In the genomic region with DNA sequence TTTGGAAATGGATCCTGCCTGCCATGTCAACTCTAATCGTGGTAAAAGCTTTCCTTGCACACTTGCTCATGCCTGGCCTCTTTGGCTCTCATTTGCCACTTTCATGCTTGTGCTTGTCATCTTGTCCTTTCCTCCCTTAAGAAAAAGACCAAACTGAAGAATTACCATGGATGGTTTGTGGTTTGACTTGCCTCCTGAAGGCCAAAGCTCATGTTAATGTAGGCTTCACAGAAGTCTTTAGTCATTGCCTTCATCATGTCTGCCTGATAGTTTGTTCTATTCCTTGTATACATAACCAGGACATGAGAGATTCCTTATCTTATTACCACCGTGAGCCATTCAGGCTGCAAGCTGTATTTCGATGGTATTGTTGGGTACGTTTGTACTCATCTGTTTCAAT, we compare ENCODE assay signal across 14 cellular contexts. TPM values are rescaled to one million over a fixed set of nuclear protein-coding genes. Genes with fewer than 3 reads are reported as not detected.
DNase-seq lines count a peak whose midpoint lies in the region; ATAC-seq, FAIRE-seq and TF ChIP-seq lines count a peak whose summit lies in the region.
"Had no signal": no experiment of that assay in that cellular context is flagged by ENCODE, and none has a peak within 500 bp of the region (broad histone marks: within the 10 kb centered on the region; RNA-seq: fewer than 3 reads in every experiment).

No MANE protein-coding gene starts in this region.

- peaks cover 14% of the 10 kb centered on the region for H3K27me3 Mint-ChIP-seq in WTC11 (ENCODE audit: low read depth)
- H3K27me3 Mint-ChIP-seq in activated CD4-positive, alpha-beta T cell treated with anti-CD3 and anti-CD28 coated beads, Interleukin-2, amount 10 ng/mL, durations not matched to agents 24 days and 14 days, result peaks cover 70% of the 10 kb centered on the region

- DNase-seq in HCT116 (ENCODE audit: low read depth, low spot score) (no peak), SJSA1 (ENCODE audit: low read depth in 1 of 2, low spot score in 2 of 2) (no peak), HepG2 (ENCODE audit: low spot score) (peak; percentile 56), smooth muscle cell (lab: John Stamatoyannopoulos, UW; ENCODE audit: unreplicated experiment) (no peak), WTC11 (ENCODE audit: low spot score) (no peak)
- DNase-seq in activated CD4-positive, alpha-beta T cell treated with anti-CD3 and anti-CD28 coated beads, Interleukin-2, amount 10 ng/mL, durations not matched to agents 24 days and 14 days, result no peak
- DNase-seq in stimulated activated CD4-positive, alpha-beta T cell treated with anti-CD3 and anti-CD28 coated beads, Interleukin-4, amount 100 ng/mL, for 1 hour, result no peak
- DNase-seq: activated CD4-positive, CD25-positive, alpha-beta regulatory T cell treated with anti-CD3 and anti-CD28 coated beads, Interleukin-2, amount 50 U/mL, for 72 hours; CD8-positive, alpha-beta memory T cell; Karpas-422; NCI-H1930; NK-92 treated with Interleukin-12 subunit alpha and Interleukin-12 subunit beta, amount 100 ng/mL, for 24 hours had no signal

- TF ChIP-seq EP300 in HepG2 (IDR thresholded peaks at IDR 0.05; ENCODE audit: low read depth in 2 of 2, low read length in 2 of 2) (no peak), HepG2 (CRISPR knock-in tag; IDR thresholded peaks at IDR 0.05; ENCODE audit: borderline replicate concordance) (no peak)

- H3K27ac ChIP-seq in HCT116 (ENCODE audit: low read depth, low read length) (peak overlapping the region; percentile 92; the same call in 1 of the 2 replicates), SJSA1 (peak overlapping the region; percentile 9; the same call in 1 of the 2 replicates), HepG2 (ENCODE audit: extremely low read length, insufficient read depth, low read length) (peak overlapping the region; percentile 94), smooth muscle cell (ENCODE audit: low read depth) (peak overlapping the region; percentile 99)

- no peak for ATAC-seq in HCT116
- ATAC-seq in HepG2, result no peak
- no peak for ATAC-seq in WTC11

- POLR2A ChIA-PET in HCT116 (lab: Charles Lee) (interaction anchor here (1.5 kb wide), 1 partner anchor 33 kb away, joined by 5 read pairs; no protein-coding TSS in a partner anchor), HepG2 (lab: Yijun Ruan, JAX) (interaction anchor here (1.4 to 4.1 kb wide), 5 partner anchors 10 to 154 kb away, joined by 8 to 23 read pairs (median 15); no protein-coding TSS in a partner anchor), WTC11 (lab: Charles Lee) (no interaction called here)

- H3K9ac ChIP-seq in HCT116 (ENCODE audit: low read length), result peak overlapping the region; percentile 74
- no peak overlapping the region for H3K9ac ChIP-seq in HepG2 (ENCODE audit: insufficient read depth, low read depth, low read length)
- no peak overlapping the region for H3K9ac ChIP-seq in smooth muscle cell (ENCODE audit: low read depth)

- H3K9me3 ChIP-seq in HCT116 (ENCODE audit: control insufficient read depth in 1 of 2, insufficient read depth in 1 of 2, low read depth in 1 of 2, low read length in 2 of 2), result no peaks in the 10 kb centered on the region
- H3K9me3 ChIP-seq in SJSA1 (replicated peaks), result no peaks in the 10 kb centered on the region
- no peaks in the 10 kb centered on the region for H3K9me3 ChIP-seq in HepG2 (ENCODE audit: low read length)
- no peaks in the 10 kb centered on the region for H3K9me3 ChIP-seq in smooth muscle cell (replicated peaks; ENCODE audit: low read depth)

- H3K36me3 Mint-ChIP-seq in WTC11, result no peaks in the 10 kb centered on the region
- no peaks in the 10 kb centered on the region for H3K36me3 Mint-ChIP-seq in activated CD4-positive, alpha-beta T cell treated with anti-CD3 and anti-CD28 coated beads, Interleukin-2, amount 10 ng/mL, durations not matched to agents 24 days and 14 days (ENCODE audit: low read depth)
- H3K36me3 Mint-ChIP-seq: CD8-positive, alpha-beta memory T cell had no signal

- H3K4me1 ChIP-seq in HCT116 (ENCODE audit: control insufficient read depth in 1 of 2, insufficient read depth in 2 of 2, low read length in 2 of 2), result peaks cover 92 to 99% of the 10 kb centered on the region in 2 experiments
- H3K4me1 ChIP-seq in SJSA1 (replicated peaks), result peaks cover 78% of the 10 kb centered on the region
- peaks cover 93% of the 10 kb centered on the region for H3K4me1 ChIP-seq in HepG2 (ENCODE audit: insufficient read depth, low read length)
- H3K4me1 ChIP-seq in smooth muscle cell (ENCODE audit: low read depth), result peaks cover 84% of the 10 kb centered on the region

- H3K4me2 ChIP-seq in HCT116 (ENCODE audit: low read length), result peak overlapping the region; percentile 77
- peak overlapping the region; percentile 83 for H3K4me2 ChIP-seq in HepG2 (ENCODE audit: low read depth, low read length)
- H3K4me2 ChIP-seq in smooth muscle cell, result peak overlapping the region; percentile 79

- no peak overlapping the region for H2AFZ ChIP-seq in HCT116 (ENCODE audit: low read depth, low read length, poor library complexity, severe bottlenecking)
- H2AFZ ChIP-seq in HepG2 (ENCODE audit: low read length), result no peak overlapping the region
- no peak overlapping the region for H2AFZ ChIP-seq in smooth muscle cell (ENCODE audit: low read depth)

- no peaks in the 10 kb centered on the region for H3K36me3 ChIP-seq in HCT116 (ENCODE audit: control insufficient read depth in 1 of 2, insufficient read depth in 2 of 2, low read length in 2 of 2)
- H3K36me3 ChIP-seq in SJSA1, result peaks cover 10% of the 10 kb centered on the region
- no peaks in the 10 kb centered on the region for H3K36me3 ChIP-seq in HepG2 (replicated peaks in 1 of 2; ENCODE audit: control insufficient read depth in 1 of 2, insufficient read depth in 2 of 2, low read length in 2 of 2)
- H3K36me3 ChIP-seq in smooth muscle cell (ENCODE audit: low read depth), result no peaks in the 10 kb centered on the region

- WGBS in HepG2 (ENCODE audit: low lambda C conversion rate), result 28% methylated on average over 4 of the region's 4 CpGs
- 19% methylated on average over 4 of the region's 4 CpGs for WGBS in smooth muscle cell (ENCODE audit: low lambda C conversion rate)

- no peak for FAIRE-seq in HepG2 (lab: Jason Lieb, UNC)
- FAIRE-seq: islet of Langerhans had no signal

- H3K27me3 ChIP-seq in HCT116 (ENCODE audit: insufficient read depth, low read length), result no peaks in the 10 kb centered on the region
- H3K27me3 ChIP-seq in SJSA1 (replicated peaks), result no peaks in the 10 kb centered on the region
- H3K27me3 ChIP-seq in HepG2 (ENCODE audit: control insufficient read depth in 1 of 2, insufficient read depth in 2 of 2, low read length in 2 of 2), result no peaks in the 10 kb centered on the region
- H3K27me3 ChIP-seq in smooth muscle cell (ENCODE audit: low read depth), result no peaks in the 10 kb centered on the region

- RAD21 ChIA-PET in HCT116 (lab: Charles Lee; ENCODE audit: low non-redundant PET in 1 of 2, low total read pairs in 2 of 2, uncharacterized antibody in 2 of 2, unreplicated experiment in 2 of 2), result no interaction called here

- TF ChIP-seq RAD21 in HCT116 (IDR thresholded peaks at IDR 0.05; ENCODE audit: low read depth) (no peak), HepG2 (CRISPR knock-in tag; IDR thresholded peaks at IDR 0.05) (no peak)

- no peak overlapping the region for H3K27ac Mint-ChIP-seq in WTC11
- H3K27ac Mint-ChIP-seq in activated CD4-positive, alpha-beta T cell treated with anti-CD3 and anti-CD28 coated beads, Interleukin-2, amount 10 ng/mL, durations not matched to agents 24 days and 14 days, result no peak overlapping the region
- H3K27ac Mint-ChIP-seq: CD8-positive, alpha-beta memory T cell; dendritic cell treated with granulocyte-macrophage colony-stimulating factor and Interleukin-4, amounts not matched to agents 40 ng/mL and 50 ng/mL, for 4 days had no signal

- H4K20me1 ChIP-seq in HCT116 (ENCODE audit: insufficient read depth) (no peaks in the 10 kb centered on the region), HepG2 (ENCODE audit: insufficient read depth, low read length) (no peaks in the 10 kb centered on the region; the same call in 1 of the 2 replicates), smooth muscle cell (ENCODE audit: low read depth) (no peaks in the 10 kb centered on the region)

- H3K4me3 Mint-ChIP-seq in WTC11, result no peak overlapping the region
- H3K4me3 Mint-ChIP-seq in activated CD4-positive, alpha-beta T cell treated with anti-CD3 and anti-CD28 coated beads, Interleukin-2, amount 10 ng/mL, durations not matched to agents 24 days and 14 days, result no peak overlapping the region
- H3K4me3 Mint-ChIP-seq: CD8-positive, alpha-beta memory T cell; dendritic cell treated with granulocyte-macrophage colony-stimulating factor and Interleukin-4, amounts not matched to agents 40 ng/mL and 50 ng/mL, for 4 days had no signal

- no TSS peak for BruUV-seq in HCT116 (replicated peaks; lab: Mats Ljungman, UMichigan)
- no TSS peak for BruUV-seq in HepG2 (replicated peaks; lab: Mats Ljungman, UMichigan)

- H3K79me2 ChIP-seq in HCT116 (ENCODE audit: insufficient read depth, low read length), result peaks cover 96% of the 10 kb centered on the region
- H3K79me2 ChIP-seq in HepG2 (ENCODE audit: insufficient read depth, low read length), result peaks cover 93% of the 10 kb centered on the region
- H3K79me2 ChIP-seq in smooth muscle cell (ENCODE audit: low read depth), result peaks cover 79% of the 10 kb centered on the region

- no peaks in the 10 kb centered on the region for H3K9me2 ChIP-seq in HCT116 (ENCODE audit: insufficient read depth)

- in situ Hi-C loops in HepG2 (cut with HindIII; ENCODE audit: extremely low pct_ligation_motif_present, low pct_unique_long_range_greater_than_20kb), result no loop called here

- no peak overlapping the region for H3K4me3 ChIP-seq in HCT116 (replicated peaks in 1 of 2; ENCODE audit: low read depth in 1 of 2, low read length in 2 of 2)
- no peak overlapping the region for H3K4me3 ChIP-seq in SJSA1
- no peak overlapping the region for H3K4me3 ChIP-seq in HepG2 (replicated peaks in 1 of 3; ENCODE audit: insufficient read depth in 1 of 3, low read depth in 2 of 3, low read length in 3 of 3)
- H3K4me3 ChIP-seq in smooth muscle cell, result no peak overlapping the region

- no peak for TF ChIP-seq POLR2A in HCT116 (IDR thresholded peaks at IDR 0.05; ENCODE audit: borderline replicate concordance, extremely low read depth, insufficient read depth, insufficient read length)
- TF ChIP-seq POLR2A in HepG2 (IDR thresholded peaks at IDR 0.05; ENCODE audit: insufficient read depth in 1 of 2, low read depth in 2 of 2, low read length in 2 of 2), result no peak

- H3K4me1 Mint-ChIP-seq in WTC11, result peaks cover 96% of the 10 kb centered on the region
- H3K4me1 Mint-ChIP-seq in activated CD4-positive, alpha-beta T cell treated with anti-CD3 and anti-CD28 coated beads, Interleukin-2, amount 10 ng/mL, durations not matched to agents 24 days and 14 days, result peaks cover 8% of the 10 kb centered on the region
- H3K4me1 Mint-ChIP-seq: CD8-positive, alpha-beta memory T cell had no signal

- peaks cover 48% of the 10 kb centered on the region for H3F3A ChIP-seq in smooth muscle cell (ENCODE audit: low read depth)

- CTCF ChIA-PET in HCT116 (lab: Charles Lee) (no interaction called here), HepG2 (lab: Yijun Ruan, JAX; ENCODE audit: low intra/inter-chr PET ratio, low total read pairs) (no interaction called here), WTC11 (lab: Charles Lee) (interaction anchor here (1.1 to 2.5 kb wide), 3 partner anchors 197 to 360 kb away, joined by 3 to 7 read pairs (median 4); no protein-coding TSS in a partner anchor)

- H3K9me3 Mint-ChIP-seq in WTC11, result no peaks in the 10 kb centered on the region
- no peaks in the 10 kb centered on the region for H3K9me3 Mint-ChIP-seq in activated CD4-positive, alpha-beta T cell treated with anti-CD3 and anti-CD28 coated beads, Interleukin-2, amount 10 ng/mL, durations not matched to agents 24 days and 14 days
- H3K9me3 Mint-ChIP-seq: dendritic cell treated with granulocyte-macrophage colony-stimulating factor and Interleukin-4, amounts not matched to agents 40 ng/mL and 50 ng/mL, for 4 days had no signal

- intact Hi-C loops in HCT116 (cut with micrococcal nuclease), result loop anchor here (5.0 kb wide), 3 partner anchors 36 to 279 kb away; no protein-coding TSS in a partner anchor
- intact Hi-C loops in HepG2 (cut with micrococcal nuclease; ENCODE audit: unreplicated experiment), result no loop called here
- intact Hi-C loops in activated CD4-positive, alpha-beta T cell treated with anti-CD3 and anti-CD28 coated beads, Interleukin-2, amount 10 ng/mL, durations not matched to agents 24 days and 14 days (cut with micrococcal nuclease), result no loop called here

- TF ChIP-seq CTCF in HCT116 (IDR thresholded peaks at IDR 0.05 in 2 of 3, conservative IDR thresholded peaks at IDR 0.05 in 1 of 3; ENCODE audit: borderline replicate concordance in 1 of 3, insufficient read depth in 1 of 3, low read depth in 2 of 3, low read length in 2 of 3) (no peak), HepG2 (CRISPR knock-in tag; IDR thresholded peaks at IDR 0.05) (no peak), smooth muscle cell (IDR thresholded peaks at IDR 0.05; ENCODE audit: borderline replicate concordance, insufficient read depth, poor library complexity, severe bottlenecking) (no peak), WTC11 (IDR thresholded peaks at IDR 0.05) (no peak)

RNA-seq across cellular contexts. Expression of a gene that starts 17.3 kb away (rescaled TPM):
- 103 TPM for total RNA-seq in HCT116 (2021; ENCODE audit: unreplicated experiment)
- polyA plus RNA-seq in HCT116 (2012), result 17.9 and 25.2 TPM in 2 replicates
- total RNA-seq in SJSA1 (2014; rRNA removed; shearing (Covaris generic)), result 77.0 and 123 TPM in 2 replicates
- total RNA-seq in HepG2 (2016; rRNA removed; fragmentation: Illumina TruSeq; extraction: Trizol), result 30.5 and 40.7 TPM in 2 replicates
- total RNA-seq in HepG2 (2016; cell fraction: cytosol; rRNA removed; fragmentation: Illumina TruSeq; extraction: Trizol; ENCODE audit: low read depth), result 8.3 and 11.7 TPM in 2 replicates
- 29.5 and 36.2 TPM in 2 replicates for total RNA-seq in HepG2 (2016; cell fraction: insoluble cytoplasmic fraction; rRNA removed; fragmentation: Illumina TruSeq; extraction: Trizol)
- total RNA-seq in HepG2 (2016; cell fraction: membrane; rRNA removed; fragmentation: Illumina TruSeq; extraction: Trizol), result 23.8 and 25.3 TPM in 2 replicates
- total RNA-seq in HepG2 (2016; cell fraction: nucleus; rRNA removed; fragmentation: Illumina TruSeq; extraction: Trizol), result 42.8 and 45.0 TPM in 2 replicates
- 17.0 and 20.1 TPM in 2 replicates for polyA plus RNA-seq in HepG2 (2011; rRNA removed)
- polyA plus RNA-seq in HepG2 (2011; cell fraction: cytosol; rRNA removed), result 13.0 and 14.1 TPM in 2 replicates
- 33.6 and 34.8 TPM in 2 replicates for polyA plus RNA-seq in HepG2 (2011; cell fraction: nucleus; rRNA removed)
- 25.7 and 29.3 TPM in 2 replicates for polyA plus RNA-seq in HepG2 (2012)
- polyA plus RNA-seq in HepG2 (2016; cell fraction: cytosol; fragmentation: Illumina TruSeq; extraction: Trizol; ENCODE audit: low read depth), result 0.77 and 0.92 TPM in 2 replicates
- polyA plus RNA-seq in HepG2 (2016; cell fraction: insoluble cytoplasmic fraction; fragmentation: Illumina TruSeq; extraction: Trizol; ENCODE audit: low read depth), result 19.7 and 21.0 TPM in 2 replicates
- 2.6 and 3.3 TPM in 2 replicates for polyA plus RNA-seq in HepG2 (2016; cell fraction: membrane; fragmentation: Illumina TruSeq; extraction: Trizol; ENCODE audit: low read depth)
- polyA plus RNA-seq in HepG2 (2016; cell fraction: nucleus; fragmentation: Illumina TruSeq; extraction: Trizol; ENCODE audit: insufficient read depth, low read depth), result 21.1 and 21.8 TPM in 2 replicates
- 45.9 and 178 TPM in 2 replicates for polyA minus RNA-seq in HepG2 (2011; rRNA and poly(A)+ RNA removed; ENCODE audit: low replicate concordance)
- 37.4 and 37.9 TPM in 2 replicates for polyA minus RNA-seq in HepG2 (2011; cell fraction: cytosol; rRNA and poly(A)+ RNA removed)
- polyA minus RNA-seq in HepG2 (2011; cell fraction: nucleus; rRNA and poly(A)+ RNA removed), result 69.4 and 79.4 TPM in 2 replicates
- total RNA-seq in smooth muscle cell, result 181 and 191 TPM in 2 replicates
- 63.0 and 66.9 TPM in 2 replicates for polyA plus RNA-seq in smooth muscle cell
- 58.9 to 79.9 TPM (median 62.0 TPM) in 3 replicates for total RNA-seq in WTC11 (2021)
- total RNA-seq in activated CD4-positive, alpha-beta T cell treated with anti-CD3 and anti-CD28 coated beads, Interleukin-2, amount 10 ng/mL, durations not matched to agents 24 days and 14 days, result 0.49 and 0.66 TPM in 2 replicates
- polyA plus RNA-seq: CD8-positive, alpha-beta memory T cell had no signal

Comparison
In these comparisons a context has a peak if more than half of its experiments do, and no peak if none do; other contexts are left out.
1. H3K27ac ChIP-seq: peak in every context shown above with its lines; median percentile 99 in smooth muscle cell; 94 in HepG2; 92 in HCT116; 9 in SJSA1.